Comparison of ENCODE assay signal across 8 cellular contexts in genomic region chr17:17890773-17891759, GRCh38. TPM values are rescaled to one million over a fixed set of nuclear protein-coding genes. Genes with fewer than 3 reads are reported as not detected.
DNase-seq lines count a peak whose midpoint lies in the region; ATAC-seq and TF ChIP-seq lines count a peak whose summit lies in the region.
"Had no signal": no experiment of that assay in that cellular context is flagged by ENCODE, and none has a peak within 500 bp of the region (broad histone marks: within the 10 kb centered on the region; RNA-seq: fewer than 3 reads in every experiment).

No MANE protein-coding gene starts in this region.

- H3K27ac ChIP-seq in WERI-Rb-1 (no peak overlapping the region), thyroid gland (peak overlapping the region in 1 of 3 donors; percentile 50)

- WGBS in thyroid gland, 2 donors, result 81 to 87% methylated on average over 5 of the region's 5 CpGs

- H3K4me1 ChIP-seq in thyroid gland, result peaks cover 31 to 33% of the 10 kb centered on the region in 2 donors

- ATAC-seq in memory B cell (ENCODE audit: low read depth), result peak; percentile 63

- intact Hi-C loops in thyroid gland (cut with DNase I), result loop anchor here (10.0 kb wide), 1 partner anchor 144 kb away; the partner anchor contains the start of genes ATPAF2 and GID4

- H3K36me3 ChIP-seq in WERI-Rb-1 (peaks cover 6% of the 10 kb centered on the region; the same call in 1 of the 2 replicates), thyroid gland (peaks cover 0 to 15% of the 10 kb centered on the region in 2 donors)

- peaks cover 18% of the 10 kb centered on the region for H3K36me3 Mint-ChIP-seq in memory B cell

- no peak overlapping the region for H3K27ac Mint-ChIP-seq in memory B cell
- H3K27ac Mint-ChIP-seq: activated naive CD8-positive, alpha-beta T cell had no signal

- H3K27me3 ChIP-seq in WERI-Rb-1 (ENCODE audit: insufficient read depth, low read depth, severe bottlenecking) (no peaks in the 10 kb centered on the region), thyroid gland (no peaks in the 10 kb centered on the region)

- H3K9me3 Mint-ChIP-seq in memory B cell, result no peaks in the 10 kb centered on the region

- H3K27me3 Mint-ChIP-seq in memory B cell, result no peaks in the 10 kb centered on the region
- H3K27me3 Mint-ChIP-seq: activated naive CD8-positive, alpha-beta T cell had no signal

- TF ChIP-seq CTCF in GM12864 (IDR thresholded peaks at IDR 0.05; ENCODE audit: low read depth, low read length, missing control alignments) (peak; percentile 78), WERI-Rb-1 (IDR thresholded peaks at IDR 0.05; ENCODE audit: low read depth, low read length) (peak; percentile 96), choroid plexus epithelial cell (conservative IDR thresholded peaks at IDR 0.05; ENCODE audit: low read depth, low read length) (peak; percentile 98), thyroid gland (IDR thresholded peaks at IDR 0.05) (peak; percentile 47 to 90 (median 80))

- no peak overlapping the region for H3K4me3 Mint-ChIP-seq in memory B cell
- H3K4me3 Mint-ChIP-seq: activated naive CD8-positive, alpha-beta T cell had no signal

- peaks cover 3% of the 10 kb centered on the region for H3K4me1 Mint-ChIP-seq in memory B cell

- H3K4me3 ChIP-seq in GM12864 (ENCODE audit: low read depth, low read length), result no peak overlapping the region
- H3K4me3 ChIP-seq in WERI-Rb-1 (ENCODE audit: low read depth, low read length), result no peak overlapping the region
- H3K4me3 ChIP-seq in choroid plexus epithelial cell (ENCODE audit: low read depth, low read length), result no peak overlapping the region
- no peak overlapping the region for H3K4me3 ChIP-seq in thyroid gland (replicated peaks in 1 of 3)

- H3K9me3 ChIP-seq in WERI-Rb-1 (ENCODE audit: severe bottlenecking) (no peaks in the 10 kb centered on the region), thyroid gland (no peaks in the 10 kb centered on the region)

- TF ChIP-seq POLR2A in thyroid gland (IDR thresholded peaks at IDR 0.05), result no peak

- DNase-seq in GM12864 (ENCODE audit: low read depth) (no peak), MV-4-11 (lab: John Stamatoyannopoulos, UW) (peak; percentile 49), WERI-Rb-1 (peak; percentile 82), choroid plexus epithelial cell (ENCODE audit: low read depth) (peak; percentile 92), memory B cell (ENCODE audit: low spot score in 2 of 2) (no peak), thyroid gland (peak; percentile 87 to 89), midbrain (lab: John Stamatoyannopoulos, UW) (no peak)

RNA-seq across cellular contexts. Expression of gene SREBF1, which starts 54.3 kb away (rescaled TPM):
- total RNA-seq in thyroid gland, result 10 to 100 TPM; 44.6 to 89.4 (median 63.0) TPM

Comparison
In these comparisons a context has a peak if more than half of its experiments do, and no peak if none do; other contexts are left out.
1. DNase-seq: peak in MV-4-11 (single experiment), WERI-Rb-1 (single experiment), choroid plexus epithelial cell (single experiment) and thyroid gland (2 of 2); none in GM12864 (single experiment), memory B cell (0 of 2) and midbrain (single experiment).
2. Peak in every context shown above with its lines, with median percentiles within 50 percentile points of each other: CTCF ChIP-seq.